ENCODE assay signal across 9 cellular contexts in genomic region chr10:92695679-92696605, GRCh38. TPM values are rescaled to one million over a fixed set of nuclear protein-coding genes. Genes with fewer than 3 reads are reported as not detected.
DNase-seq lines count a peak whose midpoint lies in the region; ATAC-seq, FAIRE-seq and TF ChIP-seq lines count a peak whose summit lies in the region.
"Had no signal": no experiment of that assay in that cellular context is flagged by ENCODE, and none has a peak within 500 bp of the region (broad histone marks: within the 10 kb centered on the region; RNA-seq: fewer than 3 reads in every experiment).

No MANE protein-coding gene starts in this region.

- H3K36me3 Mint-ChIP-seq in HFFc6 (ENCODE audit: low read depth) = peaks cover 4% of the 10 kb centered on the region; the same call in 1 of the 2 replicates
- no peaks in the 10 kb centered on the region for H3K36me3 Mint-ChIP-seq in CD4-positive, alpha-beta T cell (ENCODE audit: low read depth)

- intact Hi-C loops in CD4-positive, alpha-beta T cell (cut with DNase I, micrococcal nuclease) = no loop called here

- H3K36me3 ChIP-seq in bronchial epithelial cell (ENCODE audit: control insufficient read depth, insufficient read depth, low read length) (no peaks in the 10 kb centered on the region), stomach smooth muscle (ENCODE audit: control insufficient read depth in 2 of 2, insufficient read depth in 2 of 2, low read length in 2 of 2) (no peaks in the 10 kb centered on the region)

- POLR2A ChIA-PET in CD4-positive, alpha-beta T cell (lab: Charles Lee) = no interaction called here

- peak overlapping the region; percentile 83 for H3K4me3 Mint-ChIP-seq in HFFc6
- H3K4me3 Mint-ChIP-seq in CD4-positive, alpha-beta T cell = no peak overlapping the region

- CTCF ChIA-PET in CD4-positive, alpha-beta T cell (lab: Charles Lee) = interaction anchor here (0.5 kb wide), 1 partner anchor 59 kb away, joined by 4 read pairs; no protein-coding TSS in a partner anchor

- peak overlapping the region; percentile 79 for H3K27ac Mint-ChIP-seq in HFFc6
- H3K27ac Mint-ChIP-seq in CD4-positive, alpha-beta T cell = no peak overlapping the region

- TF ChIP-seq CTCF in HFFc6 (IDR thresholded peaks at IDR 0.05) = no peak
- no peak for TF ChIP-seq CTCF in bronchial epithelial cell (IDR thresholded peaks at IDR 0.05; ENCODE audit: insufficient read depth, low read length, severe bottlenecking)
- TF ChIP-seq CTCF in CD4-positive, alpha-beta T cell (IDR thresholded peaks at IDR 0.05) = no peak

- peak overlapping the region in 1 of 2 donors; percentile 5 for H3K9ac ChIP-seq in stomach smooth muscle (ENCODE audit: low read length in 2 of 2)

- peaks cover 55% of the 10 kb centered on the region for H3K4me1 Mint-ChIP-seq in HFFc6 (ENCODE audit: low read depth)
- peaks cover 43% of the 10 kb centered on the region for H3K4me1 Mint-ChIP-seq in CD4-positive, alpha-beta T cell (ENCODE audit: low read depth)

- H3K4me3 ChIP-seq in bronchial epithelial cell (ENCODE audit: low read depth, low read length) (peak overlapping the region; percentile 20), stomach smooth muscle (ENCODE audit: low read length in 2 of 2) (peak overlapping the region in 1 of 2 donors; percentile 57)

- DNase-seq in HFFc6 (peak; percentile 25), bronchial epithelial cell (ENCODE audit: low read depth) (no peak), kidney tubule cell (ENCODE audit: low spot score) (peak; percentile 58), NCI-H2196 treated with DMSO at 0.1 percent for 48 hours (lab: John Stamatoyannopoulos, UW; ENCODE audit: unreplicated experiment) (no peak)
- no peak for DNase-seq in CD4-positive, alpha-beta T cell
- DNase-seq: activated naive CD4-positive, alpha-beta T cell treated with anti-CD3 and anti-CD28 coated beads, Interleukin-2, amount 50 U/mL, for 16 hours; stimulated activated CD4-positive, alpha-beta T cell treated with anti-CD3 and anti-CD28 coated beads, Interleukin-12 subunit alpha, Interleukin-12 subunit beta, amount 100 ng/mL, for 4 hours had no signal

- ATAC-seq in HG03196 (IDR thresholded peaks at IDR 0.05; ENCODE audit: unreplicated experiment) = no peak
- no peak for ATAC-seq in CD4-positive, alpha-beta T cell (ENCODE audit: poor library complexity)

- no peak for FAIRE-seq in bronchial epithelial cell (lab: Jason Lieb, UNC)

- H3K4me1 ChIP-seq in stomach smooth muscle (ENCODE audit: control insufficient read depth, insufficient read depth, low read length) = peaks cover 8% of the 10 kb centered on the region

- H3K9me3 Mint-ChIP-seq in HFFc6 = no peaks in the 10 kb centered on the region; the same call in 1 of the 2 replicates
- H3K9me3 Mint-ChIP-seq in CD4-positive, alpha-beta T cell = no peaks in the 10 kb centered on the region

- H3K27me3 ChIP-seq in bronchial epithelial cell (ENCODE audit: control insufficient read depth, insufficient read depth, low read length) (no peaks in the 10 kb centered on the region), stomach smooth muscle (ENCODE audit: control insufficient read depth in 1 of 2, insufficient read depth in 2 of 2, low read length in 2 of 2) (peaks cover 2 to 45% of the 10 kb centered on the region in 2 donors)
- H3K27me3 ChIP-seq in CD4-positive, alpha-beta T cell (ENCODE audit: control insufficient read depth, insufficient read depth, low read length) = peaks cover 63% of the 10 kb centered on the region

- H3K9me3 ChIP-seq in stomach smooth muscle (ENCODE audit: control insufficient read depth in 2 of 2, low read length in 2 of 2) = peaks cover 0 to 2% of the 10 kb centered on the region in 2 donors
- H3K9me3 ChIP-seq in CD4-positive, alpha-beta T cell (ENCODE audit: control insufficient read depth, low read length) = no peaks in the 10 kb centered on the region

- H3K27ac ChIP-seq in stomach smooth muscle (ENCODE audit: low read length) = peak overlapping the region; percentile 41
- no peak overlapping the region for H3K27ac ChIP-seq in CD4-positive, alpha-beta T cell (ENCODE audit: low read depth, low read length)

- H3K27me3 Mint-ChIP-seq in HFFc6 (ENCODE audit: insufficient read depth) = peaks cover 3% of the 10 kb centered on the region; the same call in 1 of the 2 replicates
- H3K27me3 Mint-ChIP-seq in CD4-positive, alpha-beta T cell = peaks cover 84% of the 10 kb centered on the region

RNA-seq across cellular contexts. Expression of gene HHEX, which starts 6.2 kb away (rescaled TPM):
- total RNA-seq in HFFc6 (2021; fragmentation: NEBNext Ultra II Directional; extraction: Animal tissue kit (Norgen Biotek cat#: 25700)) = 1 to 10 TPM; 2.4 to 5.0 (median 4.6) TPM
- total RNA-seq in bronchial epithelial cell = 0.26 and 0.38 TPM in 2 replicates
- 1 to 10 TPM in 1 of 2 experiments, under 1 TPM in 1; 0.96 to 1.0 TPM for total RNA-seq in CD4-positive, alpha-beta T cell

Comparison
In these comparisons a context has a peak if more than half of its experiments do, and no peak if none do; other contexts are left out.
1. DNase-seq: peak in HFFc6 (single experiment) and kidney tubule cell (single experiment); none in bronchial epithelial cell (single experiment), CD4-positive, alpha-beta T cell (0 of 10) and NCI-H2196 treated with DMSO at 0.1 percent for 48 hours (single experiment).